In the genomic region with DNA sequence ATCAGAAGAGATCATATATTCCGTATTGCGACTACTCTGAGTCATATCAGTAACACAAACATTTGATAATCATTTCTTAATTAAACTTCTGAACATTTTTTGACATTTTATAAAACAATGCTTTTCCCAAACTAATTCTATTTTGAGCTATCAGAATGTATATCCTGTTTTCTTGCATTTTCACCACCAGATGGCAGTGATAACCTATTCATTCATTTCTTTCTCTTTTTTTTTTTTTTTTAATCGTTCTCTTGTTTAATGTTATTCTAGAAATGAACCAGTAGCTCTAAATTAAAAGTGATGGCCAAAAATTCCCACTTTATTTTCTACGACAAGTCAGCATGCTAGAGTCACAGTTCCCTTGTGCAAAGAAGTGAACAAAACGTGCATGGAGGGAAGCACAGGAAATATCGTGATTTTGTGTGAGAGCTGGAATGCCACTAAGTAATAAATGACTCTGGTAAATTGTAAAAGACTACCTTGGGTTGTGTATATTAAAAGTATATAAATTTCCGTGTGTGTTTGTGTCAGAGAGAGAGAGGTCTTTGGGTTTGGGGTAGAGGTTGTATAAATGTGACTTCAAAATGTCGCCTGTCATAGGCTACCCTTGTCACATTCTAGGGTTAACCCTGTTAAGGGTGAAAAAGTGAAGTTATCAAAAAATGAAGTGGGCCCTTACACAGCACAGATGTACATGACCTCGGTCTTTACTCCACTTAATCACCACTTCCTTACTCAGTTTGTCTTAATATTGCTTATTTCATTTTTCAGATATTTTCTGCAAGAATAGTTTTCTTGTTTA, we compare ENCODE assay signal across 8 cellular contexts. TPM values are rescaled to one million over a fixed set of nuclear protein-coding genes. Genes with fewer than 3 reads are reported as not detected.
DNase-seq lines count a peak whose midpoint lies in the region; ATAC-seq, FAIRE-seq and TF ChIP-seq lines count a peak whose summit lies in the region.

No MANE protein-coding gene starts in this region.

- TF ChIP-seq EP300 in GM12878 (IDR thresholded peaks at IDR 0.05; ENCODE audit: borderline replicate concordance in 1 of 2, control insufficient read depth in 1 of 2, low read depth in 2 of 2, low read length in 2 of 2): no peak
- TF ChIP-seq EP300 in HepG2 (IDR thresholded peaks at IDR 0.05; ENCODE audit: low read depth in 2 of 2, low read length in 2 of 2): no peak
- no peak for TF ChIP-seq EP300 in HepG2 (CRISPR knock-in tag; IDR thresholded peaks at IDR 0.05; ENCODE audit: borderline replicate concordance)

- H3K79me2 ChIP-seq in GM12878 (ENCODE audit: control insufficient read depth, insufficient read depth, low read length) (no peaks in the 10 kb centered on the region), HepG2 (ENCODE audit: insufficient read depth, low read length) (no peaks in the 10 kb centered on the region)

- TF ChIP-seq RAD21 in GM12878 (IDR thresholded peaks at IDR 0.05; ENCODE audit: insufficient read depth, low read depth, low read length): peak; percentile 53
- no peak for TF ChIP-seq RAD21 in HepG2 (CRISPR knock-in tag; IDR thresholded peaks at IDR 0.05)

- in situ Hi-C loops in GM12878 (cut with MboI): loop anchor here (5.0 to 10.0 kb wide), 2 partner anchors 319 to 747 kb away; no protein-coding TSS in a partner anchor
- in situ Hi-C loops in HepG2 (cut with HindIII; ENCODE audit: extremely low pct_ligation_motif_present, low pct_unique_long_range_greater_than_20kb): loop anchor here (5.0 to 25.0 kb wide), 3 partner anchors 294 to 386 kb away; no protein-coding TSS in a partner anchor

- FAIRE-seq in GM12878 (lab: Jason Lieb, UNC) (peak; percentile 38), HepG2 (lab: Jason Lieb, UNC) (no peak)

- POLR2A ChIA-PET in GM12878 (lab: Charles Lee): interaction anchor here (0.7 kb wide), 1 partner anchor 258 kb away, joined by 5 read pairs; no protein-coding TSS in a partner anchor
- POLR2A ChIA-PET in HepG2 (lab: Yijun Ruan, JAX): no interaction called here

- ATAC-seq in GM12878: no peak
- no peak for ATAC-seq in HepG2
- ATAC-seq in GM21360 (IDR thresholded peaks at IDR 0.05; ENCODE audit: unreplicated experiment): no peak

- no peak overlapping the region for H3K27ac ChIP-seq in GM12878 (ENCODE audit: control insufficient read depth, insufficient read depth)
- H3K27ac ChIP-seq in HepG2 (ENCODE audit: extremely low read length, insufficient read depth, low read length): no peak overlapping the region

- no peak overlapping the region for H3K4me3 Mint-ChIP-seq in activated T-helper 2 cell treated with anti-CD3 and anti-CD28 coated beads, Interferon-gamma antibody, Interleukin-2, Interleukin-4, amounts not matched to agents 10 μg/mL and 5 μg/mL and 100 μg/mL, durations not matched to agents 14 hours and 24 hours and 36 hours (ENCODE audit: low read depth)

- DNase-seq in DMS53 treated with DMSO at 0.1 percent for 48 hours (lab: John Stamatoyannopoulos, UW; ENCODE audit: unreplicated experiment) (peak; percentile 51), LoVo (ENCODE audit: low spot score) (peak; percentile 43), GM12878 (ENCODE audit: low read depth, low spot score) (no peak), HepG2 (ENCODE audit: low spot score) (peak; percentile 7), NCI-H2107 treated with DMSO at 0.1 percent for 48 hours (lab: John Stamatoyannopoulos, UW; ENCODE audit: unreplicated experiment) (no peak), NCI-H2107 (lab: John Stamatoyannopoulos, UW) (no peak)
- DNase-seq in activated T-helper 2 cell treated with anti-CD3 and anti-CD28 coated beads, Interferon-gamma antibody, Interleukin-2, Interleukin-4, amounts not matched to agents 10 μg/mL and 5 μg/mL and 100 μg/mL, durations not matched to agents 14 hours and 24 hours and 36 hours (ENCODE audit: low spot score): no peak

- no peak overlapping the region for H3K27ac Mint-ChIP-seq in activated T-helper 2 cell treated with anti-CD3 and anti-CD28 coated beads, Interferon-gamma antibody, Interleukin-2, Interleukin-4, amounts not matched to agents 10 μg/mL and 5 μg/mL and 100 μg/mL, durations not matched to agents 14 hours and 24 hours and 36 hours

- BruUV-seq in GM12878 (replicated peaks; lab: Mats Ljungman, UMichigan) (no TSS peak), HepG2 (replicated peaks; lab: Mats Ljungman, UMichigan) (no TSS peak)

- H3K9ac ChIP-seq in GM12878 (ENCODE audit: control insufficient read depth, insufficient read depth, low read length) (no peak overlapping the region), HepG2 (ENCODE audit: insufficient read depth, low read depth, low read length) (no peak overlapping the region)

- no peaks in the 10 kb centered on the region for H3K4me1 ChIP-seq in GM12878 (ENCODE audit: control insufficient read depth, insufficient read depth, low read length)
- no peaks in the 10 kb centered on the region for H3K4me1 ChIP-seq in HepG2 (ENCODE audit: insufficient read depth, low read length)

- H2AFZ ChIP-seq in GM12878 (ENCODE audit: control insufficient read depth, low read depth, low read length): peak overlapping the region; percentile 21; the same call in 1 of the 2 replicates
- H2AFZ ChIP-seq in HepG2 (ENCODE audit: low read length): no peak overlapping the region

- H3K4me1 Mint-ChIP-seq in activated T-helper 2 cell treated with anti-CD3 and anti-CD28 coated beads, Interferon-gamma antibody, Interleukin-2, Interleukin-4, amounts not matched to agents 10 μg/mL and 5 μg/mL and 100 μg/mL, durations not matched to agents 14 hours and 24 hours and 36 hours (ENCODE audit: low read depth): peaks cover 6% of the 10 kb centered on the region

- RAD21 ChIA-PET in GM12878 (lab: Charles Lee; ENCODE audit: unreplicated experiment): interaction anchor here (0.6 to 3.2 kb wide), 21 partner anchors 11 to 745 kb away, joined by 3 to 37 read pairs (median 3); a partner anchor contains a TSS

- SMC1A ChIA-PET in GM12878 (lab: Charles Lee; ENCODE audit: uncharacterized antibody, unreplicated experiment): interaction anchor here (0.6 to 5.1 kb wide), 22 partner anchors 11 to 1167 kb away, joined by 3 to 41 read pairs (median 4); no protein-coding TSS in a partner anchor

- WGBS in GM12878 (ENCODE audit: insufficient coverage, insufficient replicate concordance, low lambda C conversion rate, missing lambda C conversion rate): 7% methylated on average over 9 of the region's 9 CpGs
- WGBS in HepG2 (ENCODE audit: low lambda C conversion rate): 8% methylated on average over 9 of the region's 9 CpGs

- H3K9me3 Mint-ChIP-seq in activated T-helper 2 cell treated with anti-CD3 and anti-CD28 coated beads, Interferon-gamma antibody, Interleukin-2, Interleukin-4, amounts not matched to agents 10 μg/mL and 5 μg/mL and 100 μg/mL, durations not matched to agents 14 hours and 24 hours and 36 hours: no peaks in the 10 kb centered on the region

- TF ChIP-seq POLR2A in GM12878 (IDR thresholded peaks at IDR 0.05; ENCODE audit: low read depth, low read length): no peak
- no peak for TF ChIP-seq POLR2A in HepG2 (IDR thresholded peaks at IDR 0.05; ENCODE audit: insufficient read depth in 1 of 2, low read depth in 2 of 2, low read length in 2 of 2)

- H3K27me3 ChIP-seq in GM12878 (replicated peaks in 1 of 2; ENCODE audit: control insufficient read depth in 2 of 2, insufficient read depth in 2 of 2, low read length in 1 of 2) (no peaks in the 10 kb centered on the region), HepG2 (ENCODE audit: control insufficient read depth in 1 of 2, insufficient read depth in 2 of 2, low read length in 2 of 2) (no peaks in the 10 kb centered on the region)

- H3K36me3 Mint-ChIP-seq in activated T-helper 2 cell treated with anti-CD3 and anti-CD28 coated beads, Interferon-gamma antibody, Interleukin-2, Interleukin-4, amounts not matched to agents 10 μg/mL and 5 μg/mL and 100 μg/mL, durations not matched to agents 14 hours and 24 hours and 36 hours (ENCODE audit: low read depth): no peaks in the 10 kb centered on the region

- peaks cover 5% of the 10 kb centered on the region for H3K27me3 Mint-ChIP-seq in activated T-helper 2 cell treated with anti-CD3 and anti-CD28 coated beads, Interferon-gamma antibody, Interleukin-2, Interleukin-4, amounts not matched to agents 10 μg/mL and 5 μg/mL and 100 μg/mL, durations not matched to agents 14 hours and 24 hours and 36 hours (ENCODE audit: low read depth)

- intact Hi-C loops in GM12878 (cut with micrococcal nuclease; ENCODE audit: unreplicated experiment): loop anchor here (1.0 to 5.0 kb wide), 3 partner anchors 293 to 764 kb away; no protein-coding TSS in a partner anchor
- intact Hi-C loops in HepG2 (cut with micrococcal nuclease; ENCODE audit: unreplicated experiment): loop anchor here (1.0 to 2.0 kb wide), 4 partner anchors 292 to 745 kb away; a partner anchor contains a TSS
- intact Hi-C loops in activated T-helper 2 cell treated with anti-CD3 and anti-CD28 coated beads, Interferon-gamma antibody, Interleukin-2, Interleukin-4, amounts not matched to agents 10 μg/mL and 5 μg/mL and 100 μg/mL, durations not matched to agents 14 hours and 24 hours and 36 hours (cut with micrococcal nuclease): loop anchor here (1.0 to 5.0 kb wide), 3 partner anchors 321 to 744 kb away; no protein-coding TSS in a partner anchor

- H3K9me3 ChIP-seq in GM12878 (replicated peaks; ENCODE audit: control insufficient read depth, insufficient read depth, low read length) (no peaks in the 10 kb centered on the region), HepG2 (ENCODE audit: low read length) (no peaks in the 10 kb centered on the region)

- H4K20me1 ChIP-seq in GM12878 (ENCODE audit: control insufficient read depth, insufficient read depth) (no peaks in the 10 kb centered on the region), HepG2 (ENCODE audit: insufficient read depth, low read length) (no peaks in the 10 kb centered on the region)

- H3K36me3 ChIP-seq in GM12878 (ENCODE audit: control insufficient read depth in 2 of 2, insufficient read depth in 2 of 2, low read length in 1 of 2) (no peaks in the 10 kb centered on the region), HepG2 (replicated peaks in 1 of 2; ENCODE audit: control insufficient read depth in 1 of 2, insufficient read depth in 2 of 2, low read length in 2 of 2) (no peaks in the 10 kb centered on the region)

- H3K4me2 ChIP-seq in GM12878 (ENCODE audit: control insufficient read depth, insufficient read depth) (no peak overlapping the region), HepG2 (ENCODE audit: low read depth, low read length) (no peak overlapping the region)

- H3K4me3 ChIP-seq in GM12878 (no peak overlapping the region), HepG2 (replicated peaks in 1 of 3; ENCODE audit: insufficient read depth in 1 of 3, low read depth in 2 of 3, low read length in 3 of 3) (no peak overlapping the region)

- CTCF ChIA-PET in GM12878 (lab: Yijun Ruan, JAX): interaction anchor here (0.6 to 5.4 kb wide), 38 partner anchors 8 to 1317 kb away, joined by 3 to 56 read pairs (median 3); no protein-coding TSS in a partner anchor
- CTCF ChIA-PET in HepG2 (lab: Yijun Ruan, JAX; ENCODE audit: low intra/inter-chr PET ratio, low total read pairs): interaction anchor here (0.8 to 2.6 kb wide), 4 partner anchors 292 to 745 kb away, joined by 4 to 17 read pairs (median 10); no protein-coding TSS in a partner anchor

- peak; percentile 13 to 54 (median 39); a peak in 4 of 6 replicates for TF ChIP-seq CTCF in GM12878 (IDR thresholded peaks at IDR 0.05 in 2 of 3, conservative IDR thresholded peaks at IDR 0.05 in 1 of 3; ENCODE audit: control insufficient read depth in 2 of 3, extremely low read depth in 1 of 3, insufficient read depth in 1 of 3, low read depth in 3 of 3, low read length in 3 of 3)
- TF ChIP-seq CTCF in HepG2 (CRISPR knock-in tag; IDR thresholded peaks at IDR 0.05): peak; percentile 53

RNA-seq across cellular contexts. Expression of a gene that starts 40.4 kb away (rescaled TPM):
- total RNA-seq in GM12878 (2013; cell fraction: nucleolus; rRNA removed): 182 and 191 TPM in 2 replicates
- total RNA-seq in GM12878 (2014; rRNA removed) (800 and 1,059 TPM in 2 replicates), GM12878 (2014; rRNA removed; fragmentation: Illumina TruSeq; extraction: Trizol) (1,225 and 1,228 TPM in 2 replicates), GM12878 (2021) (1,270 and 1,289 TPM in 2 replicates), HepG2 (2016; rRNA removed; fragmentation: Illumina TruSeq; extraction: Trizol) (not detected in 2 replicates)
- polyA plus RNA-seq in GM12878 (2011; ENCODE audit: low read depth): 1,011 TPM
- polyA plus RNA-seq in GM12878 (2011; rRNA removed) (1,442 and 2,024 TPM in 2 replicates), GM12878 (2014; fragmentation: Illumina TruSeq; extraction: Trizol) (1,254 and 1,609 TPM in 2 replicates), GM12878 (2014; fragmentation: Nextera tagmentation; extraction: Ambion mirVana) (1,000 to 10,000 TPM; 3,645 to 3,692 TPM), GM12878 (2014; rRNA removed) (902 and 986 TPM in 2 replicates), GM12878 (2016; fragmentation: Nextera tagmentation; extraction: Ambion mirVana) (1,000 to 10,000 TPM; 1,711 to 1,747 TPM), HepG2 (2011; rRNA removed) (0.08 TPM in 1 of 2 replicates, not detected in the other)
- polyA plus RNA-seq in GM12878 (2011; cell fraction: cytosol; rRNA removed): 546 and 722 TPM in 2 replicates
- polyA plus RNA-seq in GM12878 (2011; cell fraction: nucleus; rRNA removed): 395 and 515 TPM in 2 replicates
- polyA plus RNA-seq in GM12878 (2012): 1,044 and 1,064 TPM in 2 replicates
- polyA minus RNA-seq in GM12878 (2011; rRNA and poly(A)+ RNA removed): 628 and 1,062 TPM in 2 replicates
- 221 and 296 TPM in 2 replicates for polyA minus RNA-seq in GM12878 (2011; cell fraction: cytosol; rRNA and poly(A)+ RNA removed)
- 86.6 and 128 TPM in 2 replicates for polyA minus RNA-seq in GM12878 (2011; cell fraction: nucleus; rRNA and poly(A)+ RNA removed)
- total RNA-seq in HepG2 (2016; cell fraction: cytosol; rRNA removed; fragmentation: Illumina TruSeq; extraction: Trizol; ENCODE audit: low read depth): not detected in 2 replicates
- total RNA-seq in HepG2 (2016; cell fraction: insoluble cytoplasmic fraction; rRNA removed; fragmentation: Illumina TruSeq; extraction: Trizol): not detected in 2 replicates
- not detected in 2 replicates for total RNA-seq in HepG2 (2016; cell fraction: membrane; rRNA removed; fragmentation: Illumina TruSeq; extraction: Trizol)
- total RNA-seq in HepG2 (2016; cell fraction: nucleus; rRNA removed; fragmentation: Illumina TruSeq; extraction: Trizol): not detected in 2 replicates
- 10.4 and 25.8 TPM in 2 replicates for polyA plus RNA-seq in HepG2 (2011; cell fraction: cytosol; rRNA removed)
- polyA plus RNA-seq in HepG2 (2011; cell fraction: nucleus; rRNA removed): 0.37 and 0.52 TPM in 2 replicates
- not detected in 2 replicates for polyA plus RNA-seq in HepG2 (2012)
- not detected in 2 replicates for polyA plus RNA-seq in HepG2 (2016; cell fraction: cytosol; fragmentation: Illumina TruSeq; extraction: Trizol; ENCODE audit: low read depth)
- not detected in 2 replicates for polyA plus RNA-seq in HepG2 (2016; cell fraction: insoluble cytoplasmic fraction; fragmentation: Illumina TruSeq; extraction: Trizol; ENCODE audit: low read depth)
- polyA plus RNA-seq in HepG2 (2016; cell fraction: membrane; fragmentation: Illumina TruSeq; extraction: Trizol; ENCODE audit: low read depth): not detected in 2 replicates
- not detected in 2 replicates for polyA plus RNA-seq in HepG2 (2016; cell fraction: nucleus; fragmentation: Illumina TruSeq; extraction: Trizol; ENCODE audit: insufficient read depth, low read depth)
- polyA minus RNA-seq in HepG2 (2011; rRNA and poly(A)+ RNA removed; ENCODE audit: low replicate concordance): 0.98 and 326 TPM in 2 replicates
- 1.9 and 2.5 TPM in 2 replicates for polyA minus RNA-seq in HepG2 (2011; cell fraction: cytosol; rRNA and poly(A)+ RNA removed)
- 0.75 and 2.4 TPM in 2 replicates for polyA minus RNA-seq in HepG2 (2011; cell fraction: nucleus; rRNA and poly(A)+ RNA removed)
- total RNA-seq in activated T-helper 2 cell treated with anti-CD3 and anti-CD28 coated beads, Interferon-gamma antibody, Interleukin-2, Interleukin-4, amounts not matched to agents 10 μg/mL and 5 μg/mL and 100 μg/mL, durations not matched to agents 14 hours and 24 hours and 36 hours: 1,305 and 1,321 TPM in 2 replicates

Comparison
In these comparisons a context has a peak if more than half of its experiments do, and no peak if none do; other contexts are left out.
1. DNase-seq: peak in DMS53 treated with DMSO at 0.1 percent for 48 hours (single experiment), LoVo (single experiment) and HepG2 (single experiment); none in GM12878 (single experiment), NCI-H2107 treated with DMSO at 0.1 percent for 48 hours (single experiment), activated T-helper 2 cell treated with anti-CD3 and anti-CD28 coated beads, Interferon-gamma antibody, Interleukin-2, Interleukin-4, amounts not matched to agents 10 μg/mL and 5 μg/mL and 100 μg/mL, durations not matched to agents 14 hours and 24 hours and 36 hours (single experiment) and NCI-H2107 (single experiment).
2. RNA of a gene that starts 40.4 kb away (total RNA-seq): 1,305 to 1,321 TPM in activated T-helper 2 cell treated with anti-CD3 and anti-CD28 coated beads, Interferon-gamma antibody, Interleukin-2, Interleukin-4, amounts not matched to agents 10 μg/mL and 5 μg/mL and 100 μg/mL, durations not matched to agents 14 hours and 24 hours and 36 hours and 182 to 1,289 TPM in GM12878; not detected in HepG2; every median in the first group is over 100 times any median in the second.